27 cellular contexts compared by ENCODE assay signal in genomic region chr15:58650102-58650501, GRCh38.
"Had no signal": no experiment of that assay in that cellular context is flagged by ENCODE, and none has a peak within 500 bp of the region (broad histone marks: within the 10 kb centered on the region; RNA-seq: fewer than 3 reads in every experiment).

No MANE protein-coding gene starts in this region.

- DNase-seq: activated CD4-positive, alpha-beta memory T cell treated with anti-CD3 and anti-CD28 coated beads, Interleukin-2, amount 10 ng/mL, durations not matched to agents 7 days and 5 days; activated CD4-positive, alpha-beta T cell treated with anti-CD3 and anti-CD28 coated beads, Interleukin-2, amount 10 ng/mL, durations not matched to agents 24 days and 14 days; activated CD4-positive, CD25-positive, alpha-beta regulatory T cell treated with anti-CD3 and anti-CD28 coated beads, Interleukin-2, amount 50 U/mL, for 72 hours; activated CD8-positive, alpha-beta memory T cell treated with anti-CD3 and anti-CD28 coated beads, Interleukin-2, amount 10 ng/mL, durations not matched to agents 7 days and 5 days; activated effector memory CD4-positive, alpha-beta T cell treated with anti-CD3 and anti-CD28 coated beads, Interleukin-2, amount 50 U/mL, for 16 hours; activated naive CD4-positive, alpha-beta T cell treated with anti-CD3 and anti-CD28 coated beads, Interleukin-2, amount 10 ng/mL, durations not matched to agents 7 days and 5 days; central memory CD4-positive, alpha-beta T cell; effector CD8-positive, alpha-beta T cell; gastrocnemius medialis; glutamatergic neuron; left cardiac atrium; left ventricle myocardium superior; mucosa of descending colon; pancreas; psoas muscle; sigmoid colon; small intestine; stimulated activated CD4-positive, alpha-beta T cell treated with anti-CD3 and anti-CD28 coated beads, Interleukin-4, amount 100 ng/mL, for 24 hours; trophoblast cell had no signal

- H3K79me2 ChIP-seq: hepatocyte had no signal

- H3K27me3 Mint-ChIP-seq: activated CD4-positive, alpha-beta memory T cell treated with anti-CD3 and anti-CD28 coated beads, Interleukin-2, amount 10 ng/mL, durations not matched to agents 7 days and 5 days; activated CD4-positive, alpha-beta T cell treated with anti-CD3 and anti-CD28 coated beads, Interleukin-2, amount 10 ng/mL, durations not matched to agents 24 days and 14 days; activated CD8-positive, alpha-beta memory T cell treated with anti-CD3 and anti-CD28 coated beads, Interleukin-2, amount 10 ng/mL, durations not matched to agents 7 days and 5 days; activated naive CD4-positive, alpha-beta T cell treated with anti-CD3 and anti-CD28 coated beads, Interleukin-2, amount 10 ng/mL, durations not matched to agents 7 days and 5 days; stimulated activated naive CD8-positive, alpha-beta T cell treated with anti-CD3 and anti-CD28 coated beads, Interleukin-15, Interleukin-2, amounts not matched to agents 100 ng/mL and 50 ng/mL, for 24 hours had no signal

- H3K4me3 ChIP-seq: breast epithelium, gastrocnemius medialis, hepatocyte, mucosa of descending colon, pancreas, psoas muscle, sigmoid colon, thoracic aorta had no signal

- H3K27me3 ChIP-seq: breast epithelium, gastrocnemius medialis, hepatocyte, pancreas, sigmoid colon had no signal

- H3K27ac ChIP-seq: breast epithelium, gastrocnemius medialis, hepatocyte, pancreas, psoas muscle, sigmoid colon, thoracic aorta had no signal

- ATAC-seq: activated CD8-positive, alpha-beta memory T cell treated with anti-CD3 and anti-CD28 coated beads, Interleukin-2, amount 10 ng/mL, durations not matched to agents 7 days and 5 days; gastrocnemius medialis; left cardiac atrium; left ventricle myocardium superior; mucosa of descending colon; pancreas; psoas muscle; stimulated activated effector memory CD8-positive, alpha-beta T cell treated with anti-CD3 and anti-CD28 coated beads, Interleukin-12 subunit alpha, Interleukin-12 subunit beta, amount 100 ng/mL, for 72 hours had no signal

- FAIRE-seq: colon, urothelium cell line had no signal

- H3K9me3 ChIP-seq: breast epithelium, gastrocnemius medialis, mucosa of descending colon, pancreas, psoas muscle, sigmoid colon, thoracic aorta had no signal

- H3K9me3 Mint-ChIP-seq: activated CD4-positive, alpha-beta memory T cell treated with anti-CD3 and anti-CD28 coated beads, Interleukin-2, amount 10 ng/mL, durations not matched to agents 7 days and 5 days; activated naive CD4-positive, alpha-beta T cell treated with anti-CD3 and anti-CD28 coated beads, Interleukin-2, amount 10 ng/mL, durations not matched to agents 7 days and 5 days; T-helper 1 cell treated with Interleukin-12 subunit alpha and Interleukin-12 subunit beta and Interleukin-4 antibody, amounts not matched to agents 30 μg/mL and 1 μg/mL, for 36 hours had no signal

- H3K4me3 Mint-ChIP-seq: activated CD4-positive, alpha-beta memory T cell treated with anti-CD3 and anti-CD28 coated beads, Interleukin-2, amount 10 ng/mL, durations not matched to agents 7 days and 5 days; activated CD4-positive, alpha-beta T cell treated with anti-CD3 and anti-CD28 coated beads, Interleukin-2, amount 10 ng/mL, durations not matched to agents 24 days and 14 days; activated CD8-positive, alpha-beta memory T cell treated with anti-CD3 and anti-CD28 coated beads, Interleukin-2, amount 10 ng/mL, durations not matched to agents 7 days and 5 days; activated naive CD4-positive, alpha-beta T cell treated with anti-CD3 and anti-CD28 coated beads, Interleukin-2, amount 10 ng/mL, durations not matched to agents 7 days and 5 days; stimulated activated effector memory CD8-positive, alpha-beta T cell treated with anti-CD3 and anti-CD28 coated beads, Interleukin-12 subunit alpha, Interleukin-12 subunit beta, amount 100 ng/mL, for 72 hours; stimulated activated naive CD8-positive, alpha-beta T cell treated with anti-CD3 and anti-CD28 coated beads, Interleukin-15, Interleukin-2, amounts not matched to agents 100 ng/mL and 50 ng/mL, for 24 hours; T-helper 1 cell treated with Interleukin-12 subunit alpha and Interleukin-12 subunit beta and Interleukin-4 antibody, amounts not matched to agents 30 μg/mL and 1 μg/mL, for 36 hours had no signal

- H3K4me1 ChIP-seq: breast epithelium, gastrocnemius medialis, pancreas, psoas muscle, sigmoid colon had no signal

- H2AFZ ChIP-seq: hepatocyte had no signal

- H3K4me2 ChIP-seq: hepatocyte had no signal

- H3K27ac Mint-ChIP-seq: activated CD4-positive, alpha-beta memory T cell treated with anti-CD3 and anti-CD28 coated beads, Interleukin-2, amount 10 ng/mL, durations not matched to agents 7 days and 5 days; activated CD4-positive, alpha-beta T cell treated with anti-CD3 and anti-CD28 coated beads, Interleukin-2, amount 10 ng/mL, durations not matched to agents 24 days and 14 days; activated CD8-positive, alpha-beta memory T cell treated with anti-CD3 and anti-CD28 coated beads, Interleukin-2, amount 10 ng/mL, durations not matched to agents 7 days and 5 days; activated naive CD4-positive, alpha-beta T cell treated with anti-CD3 and anti-CD28 coated beads, Interleukin-2, amount 10 ng/mL, durations not matched to agents 7 days and 5 days; stimulated activated effector memory CD8-positive, alpha-beta T cell treated with anti-CD3 and anti-CD28 coated beads, Interleukin-12 subunit alpha, Interleukin-12 subunit beta, amount 100 ng/mL, for 72 hours; stimulated activated naive CD8-positive, alpha-beta T cell treated with anti-CD3 and anti-CD28 coated beads, Interleukin-15, Interleukin-2, amounts not matched to agents 100 ng/mL and 50 ng/mL, for 24 hours; T-helper 1 cell treated with Interleukin-12 subunit alpha and Interleukin-12 subunit beta and Interleukin-4 antibody, amounts not matched to agents 30 μg/mL and 1 μg/mL, for 36 hours had no signal
